28 cellular contexts compared by ENCODE assay signal in genomic region chr1:156289857-156290256, GRCh38. TPM values are rescaled to one million over a fixed set of nuclear protein-coding genes. Genes with fewer than 3 reads are reported as not detected.
"Had no signal": no experiment of that assay in that cellular context is flagged by ENCODE, and none has a peak within 500 bp of the region (broad histone marks: within the 10 kb centered on the region; RNA-seq: fewer than 3 reads in every experiment).

No MANE protein-coding gene starts in this region.

- H3K36me3 Mint-ChIP-seq: WTC11 had no signal

- H3K4me3 ChIP-seq: ascending aorta, cardiac muscle cell, MG63, SJSA1 had no signal

- DNase-seq: activated CD4-positive, alpha-beta memory T cell treated with anti-CD3 and anti-CD28 coated beads for 36 hours; activated CD4-positive, alpha-beta T cell treated with anti-CD3 and anti-CD28 coated beads, Interleukin-2, amount 10 ng/mL, durations not matched to agents 7 days and 5 days; activated CD4-positive, CD25-positive, alpha-beta regulatory T cell treated with anti-CD3 and anti-CD28 coated beads, Interleukin-2, amount 50 U/mL, for 72 hours; activated CD8-positive, alpha-beta memory T cell treated with anti-CD3 and anti-CD28 coated beads for 24 hours; activated gamma-delta T cell treated with Interleukin-2 at 50 U/mL for 16 hours; activated naive CD4-positive, alpha-beta T cell treated with anti-CD3 and anti-CD28 coated beads, Interleukin-2, amount 10 ng/mL, durations not matched to agents 7 days and 5 days; activated T-cell treated with anti-CD3 and anti-CD28 coated beads, Interleukin-2, amount 50 U/mL, for 48 hours; amniotic stem cell; brain microvascular endothelial cell; KG1; MG63; NCI-H1105; NCI-H1436; NCI-H1694 treated with DMSO at 0.1 percent for 48 hours; NCI-H2029 treated with DMSO at 0.1 percent for 48 hours; NCI-H510A treated with DMSO at 0.1 percent for 48 hours; NCI-H69; NK-92 treated with Interleukin-12 subunit alpha and Interleukin-12 subunit beta, amount 100 ng/mL, for 24 hours; OCI-M1; SHP77 had no signal

- H3K27ac ChIP-seq: brain microvascular endothelial cell, cardiac muscle cell, SJSA1 had no signal

- H3K27me3 ChIP-seq: ascending aorta, brain microvascular endothelial cell, cardiac muscle cell, MG63, SJSA1 had no signal

- H3K36me3 ChIP-seq: cardiac muscle cell had no signal

- H3K27me3 Mint-ChIP-seq: activated CD4-positive, alpha-beta memory T cell treated with anti-CD3 and anti-CD28 coated beads for 36 hours; activated CD4-positive, alpha-beta T cell treated with anti-CD3 and anti-CD28 coated beads, Interleukin-2, amount 10 ng/mL, durations not matched to agents 7 days and 5 days; activated naive CD4-positive, alpha-beta T cell treated with anti-CD3 and anti-CD28 coated beads, Interleukin-2, amount 10 ng/mL, durations not matched to agents 7 days and 5 days; IgD-negative memory B cell had no signal

- H3K4me3 Mint-ChIP-seq: activated CD4-positive, alpha-beta memory T cell treated with anti-CD3 and anti-CD28 coated beads for 36 hours; activated CD4-positive, alpha-beta T cell treated with anti-CD3 and anti-CD28 coated beads, Interleukin-2, amount 10 ng/mL, durations not matched to agents 7 days and 5 days; activated naive CD4-positive, alpha-beta T cell treated with anti-CD3 and anti-CD28 coated beads, Interleukin-2, amount 10 ng/mL, durations not matched to agents 7 days and 5 days; T-helper 1 cell treated with Interleukin-12 subunit alpha and Interleukin-12 subunit beta and Interleukin-4 antibody, amounts not matched to agents 30 μg/mL and 1 μg/mL, for 36 hours; WTC11 had no signal

- ATAC-seq: WTC11 had no signal

- H3K9me3 ChIP-seq: ascending aorta, MG63, SJSA1 had no signal

- H3K27ac Mint-ChIP-seq: activated CD4-positive, alpha-beta memory T cell treated with anti-CD3 and anti-CD28 coated beads for 36 hours; activated CD4-positive, alpha-beta T cell treated with anti-CD3 and anti-CD28 coated beads, Interleukin-2, amount 10 ng/mL, durations not matched to agents 7 days and 5 days; activated naive CD4-positive, alpha-beta T cell treated with anti-CD3 and anti-CD28 coated beads, Interleukin-2, amount 10 ng/mL, durations not matched to agents 7 days and 5 days; activated T-helper 2 cell treated with anti-CD3 and anti-CD28 coated beads, Interferon-gamma antibody, Interleukin-2, Interleukin-4, amounts not matched to agents 10 μg/mL and 5 μg/mL and 100 μg/mL, durations not matched to agents 14 hours and 24 hours and 36 hours; T-helper 1 cell treated with Interleukin-12 subunit alpha and Interleukin-12 subunit beta and Interleukin-4 antibody, amounts not matched to agents 30 μg/mL and 1 μg/mL, for 36 hours; WTC11 had no signal

- H3K9me3 Mint-ChIP-seq: activated CD4-positive, alpha-beta memory T cell treated with anti-CD3 and anti-CD28 coated beads for 36 hours; activated CD4-positive, alpha-beta T cell treated with anti-CD3 and anti-CD28 coated beads, Interleukin-2, amount 10 ng/mL, durations not matched to agents 7 days and 5 days; activated naive CD4-positive, alpha-beta T cell treated with anti-CD3 and anti-CD28 coated beads, Interleukin-2, amount 10 ng/mL, durations not matched to agents 7 days and 5 days; activated T-helper 2 cell treated with anti-CD3 and anti-CD28 coated beads, Interferon-gamma antibody, Interleukin-2, Interleukin-4, amounts not matched to agents 10 μg/mL and 5 μg/mL and 100 μg/mL, durations not matched to agents 14 hours and 24 hours and 36 hours; IgD-negative memory B cell; T-helper 1 cell treated with Interleukin-12 subunit alpha and Interleukin-12 subunit beta and Interleukin-4 antibody, amounts not matched to agents 30 μg/mL and 1 μg/mL, for 36 hours; WTC11 had no signal

RNA-seq across cellular contexts. Expression of gene TMEM79, which starts 5.7 kb away (rescaled TPM):
- total RNA-seq: ascending aorta had no signal

RNA-seq across cellular contexts. Expression of gene VHLL, which starts 9.2 kb away (rescaled TPM):
- total RNA-seq: activated CD4-positive, alpha-beta memory T cell treated with anti-CD3 and anti-CD28 coated beads for 36 hours; activated T-helper 2 cell treated with anti-CD3 and anti-CD28 coated beads, Interferon-gamma antibody, Interleukin-2, Interleukin-4, amounts not matched to agents 10 μg/mL and 5 μg/mL and 100 μg/mL, durations not matched to agents 14 hours and 24 hours and 36 hours; ascending aorta; LHCN-M2; SJSA1; WTC11 had no signal
- polyA plus RNA-seq: IgD-negative memory B cell had no signal

RNA-seq across cellular contexts. Expression of gene PAQR6, which starts 42.0 kb away (rescaled TPM):
- total RNA-seq: ascending aorta had no signal
